ENCODE assay signal across 10 cellular contexts in genomic region chr12:24600996-24601395, GRCh38.
A peak's percentile ranks its signal among the peaks of the same experiment; 100 is the strongest.
DNase-seq lines count a peak whose midpoint lies in the region; ATAC-seq lines count a peak whose summit lies in the region.
"Had no signal": no experiment of that assay in that cellular context is flagged by ENCODE, and none has a peak within 500 bp of the region (broad histone marks: within the 10 kb centered on the region; RNA-seq: fewer than 3 reads in every experiment).

No MANE protein-coding gene starts in this region.

- peaks cover 3% of the 10 kb centered on the region for H3K9me3 Mint-ChIP-seq in activated T-helper 17 cell treated with anti-CD3 and anti-CD28 coated beads, Interleukin-2, amount 50 U/mL, for 72 hours

- ATAC-seq in activated T-helper 17 cell treated with anti-CD3 and anti-CD28 coated beads, Interleukin-2, amount 50 U/mL, for 72 hours (replicated peaks) = peak; percentile 86
- ATAC-seq in GM19395 (IDR thresholded peaks at IDR 0.05; ENCODE audit: unreplicated experiment) = no peak
- no peak for ATAC-seq in HG02759 (IDR thresholded peaks at IDR 0.05; ENCODE audit: unreplicated experiment)

- H3K4me3 Mint-ChIP-seq in activated T-helper 17 cell treated with anti-CD3 and anti-CD28 coated beads, Interleukin-2, amount 50 U/mL, for 72 hours = no peak overlapping the region

- no peaks in the 10 kb centered on the region for H3K36me3 Mint-ChIP-seq in activated T-helper 17 cell treated with anti-CD3 and anti-CD28 coated beads, Interleukin-2, amount 50 U/mL, for 72 hours (ENCODE audit: low read depth)

- peak overlapping the region; percentile 84 for H3K27ac Mint-ChIP-seq in activated T-helper 17 cell treated with anti-CD3 and anti-CD28 coated beads, Interleukin-2, amount 50 U/mL, for 72 hours

- no peaks in the 10 kb centered on the region for H3K4me1 Mint-ChIP-seq in activated T-helper 17 cell treated with anti-CD3 and anti-CD28 coated beads, Interleukin-2, amount 50 U/mL, for 72 hours

- peaks cover 4% of the 10 kb centered on the region for H3K27me3 Mint-ChIP-seq in activated T-helper 17 cell treated with anti-CD3 and anti-CD28 coated beads, Interleukin-2, amount 50 U/mL, for 72 hours

- DNase-seq in COLO829 (ENCODE audit: low spot score) (peak; percentile 73), HPDE6-E6E7 (ENCODE audit: extremely low spot score) (peak; percentile 11), lung microvascular endothelial cell (ENCODE audit: low read depth in 2 of 2) (peak; percentile 72 to 82), NCI-H510A treated with DMSO at 0.1 percent for 48 hours (lab: John Stamatoyannopoulos, UW) (no peak), occipital lobe (lab: John Stamatoyannopoulos, UW) (no peak)
- DNase-seq: lower lobe of right lung; stimulated activated CD4-positive, alpha-beta T cell treated with anti-CD3 and anti-CD28 coated beads, Interleukin-4, amount 100 ng/mL, for 1 hour had no signal

Comparison
In these comparisons a context has a peak if more than half of its experiments do, and no peak if none do; other contexts are left out.
1. DNase-seq: peak in COLO829 (single experiment), HPDE6-E6E7 (single experiment) and lung microvascular endothelial cell (2 of 2); none in NCI-H510A treated with DMSO at 0.1 percent for 48 hours (single experiment) and occipital lobe (single experiment).